ENCODE assay signal across 9 cellular contexts in genomic region chr18:3605562-3606443, GRCh38.
DNase-seq lines count a peak whose midpoint lies in the region; ATAC-seq and TF ChIP-seq lines count a peak whose summit lies in the region.
"Had no signal": no experiment of that assay in that cellular context is flagged by ENCODE, and none has a peak within 500 bp of the region (broad histone marks: within the 10 kb centered on the region; RNA-seq: fewer than 3 reads in every experiment).

No MANE protein-coding gene starts in this region.

- peaks cover 0 to 19% (median 7%) of the 10 kb centered on the region in 4 donors for H3K4me1 ChIP-seq in Peyer's patch
- H3K4me1 ChIP-seq in colonic mucosa: peaks cover 6% of the 10 kb centered on the region
- peaks cover 31% of the 10 kb centered on the region for H3K4me1 ChIP-seq in mucosa of stomach (ENCODE audit: control insufficient read depth, insufficient read depth, low read length)
- H3K4me1 ChIP-seq in BE2C: no peaks in the 10 kb centered on the region

- H3K27ac ChIP-seq in Peyer's patch (peak overlapping the region; percentile 77 to 92 (median 88)), colonic mucosa (peak overlapping the region; percentile 96)
- H3K27ac ChIP-seq: VCaP had no signal

- H3K9ac ChIP-seq in colonic mucosa (ENCODE audit: low read depth in 2 of 2, low read length in 2 of 2) (peak overlapping the region; percentile 52 to 97), mucosa of stomach (ENCODE audit: low read length) (peak overlapping the region; percentile 60)

- H3K4me3 ChIP-seq in GM08714 (ENCODE audit: low read length) (peak overlapping the region; percentile 73), Peyer's patch (peak overlapping the region; percentile 21 to 36 (median 33)), colonic mucosa (peak overlapping the region; percentile 11), mucosa of stomach (ENCODE audit: low read length) (no peak overlapping the region), BE2C (ENCODE audit: low read depth, low read length) (no peak overlapping the region)

- no peak for ATAC-seq in HG02970 (IDR thresholded peaks at IDR 0.05; ENCODE audit: low FRiP score, unreplicated experiment)
- no peak for ATAC-seq in HG02571 (IDR thresholded peaks at IDR 0.05; ENCODE audit: unreplicated experiment)

- intact Hi-C loops in colonic mucosa (cut with DNase I): no loop called here

- no peak for TF ChIP-seq CTCF in Peyer's patch (IDR thresholded peaks at IDR 0.05)
- no peak for TF ChIP-seq CTCF in colonic mucosa (IDR thresholded peaks at IDR 0.05)
- no peak for TF ChIP-seq CTCF in BE2C (IDR thresholded peaks at IDR 0.05; ENCODE audit: low read depth, low read length)

- H3K27me3 ChIP-seq in Peyer's patch: no peaks in the 10 kb centered on the region
- H3K27me3 ChIP-seq in colonic mucosa: no peaks in the 10 kb centered on the region
- H3K27me3 ChIP-seq in mucosa of stomach (ENCODE audit: control insufficient read depth, insufficient read depth, low read length): no peaks in the 10 kb centered on the region
- H3K27me3 ChIP-seq in BE2C: no peaks in the 10 kb centered on the region

- H3K9me3 ChIP-seq in Peyer's patch (no peaks in the 10 kb centered on the region), colonic mucosa (no peaks in the 10 kb centered on the region), mucosa of stomach (ENCODE audit: control insufficient read depth, low read length) (no peaks in the 10 kb centered on the region), BE2C (no peaks in the 10 kb centered on the region)

- no peak for TF ChIP-seq POLR2A in Peyer's patch (IDR thresholded peaks at IDR 0.05)

- DNase-seq in Peyer's patch: peak in 2 of 3 donors; percentile 45 to 67
- no peak for DNase-seq in colonic mucosa
- no peak for DNase-seq in BE2C
- DNase-seq in NK-92 (lab: John Stamatoyannopoulos, UW; ENCODE audit: unreplicated experiment): no peak

- H3K36me3 ChIP-seq in Peyer's patch: no peaks in the 10 kb centered on the region
- no peaks in the 10 kb centered on the region for H3K36me3 ChIP-seq in colonic mucosa
- no peaks in the 10 kb centered on the region for H3K36me3 ChIP-seq in mucosa of stomach (ENCODE audit: control insufficient read depth, insufficient read depth, low read length)
- no peaks in the 10 kb centered on the region for H3K36me3 ChIP-seq in BE2C

Comparison
In these comparisons a context has a peak if more than half of its experiments do, and no peak if none do; other contexts are left out.
1. H3K4me3 ChIP-seq: peak in GM08714 (single experiment), Peyer's patch (4 of 4) and colonic mucosa (single experiment); none in mucosa of stomach (single experiment) and BE2C (single experiment).
2. DNase-seq: peak in Peyer's patch (2 of 3); none in colonic mucosa (single experiment), BE2C (single experiment) and NK-92 (single experiment).